In genomic region chr7:28156401-28156800, GRCh38 we compare ENCODE assay signal across 1 cellular context.
TF ChIP-seq lines count a peak whose summit lies in the region.

No MANE protein-coding gene starts in this region.

TF ChIP-seq in IMR-90, 13 proteins besides CTCF, POLR2A, EP300 and RAD21:
- TF ChIP-seq MAFK (IDR thresholded peaks at IDR 0.05; ENCODE audit: low read depth, low read length) (no peak), RFX5 (IDR thresholded peaks at IDR 0.05; ENCODE audit: low read depth, low read length) (no peak), ELK1 (IDR thresholded peaks at IDR 0.05; ENCODE audit: borderline replicate concordance, low read depth, low read length) (no peak), SMC3 (IDR thresholded peaks at IDR 0.05; ENCODE audit: low read depth, low read length) (no peak), NFE2L2 (IDR thresholded peaks at IDR 0.05; ENCODE audit: low read depth, low read length) (no peak)
